1 cellular context compared by ENCODE assay signal in the genomic region with DNA sequence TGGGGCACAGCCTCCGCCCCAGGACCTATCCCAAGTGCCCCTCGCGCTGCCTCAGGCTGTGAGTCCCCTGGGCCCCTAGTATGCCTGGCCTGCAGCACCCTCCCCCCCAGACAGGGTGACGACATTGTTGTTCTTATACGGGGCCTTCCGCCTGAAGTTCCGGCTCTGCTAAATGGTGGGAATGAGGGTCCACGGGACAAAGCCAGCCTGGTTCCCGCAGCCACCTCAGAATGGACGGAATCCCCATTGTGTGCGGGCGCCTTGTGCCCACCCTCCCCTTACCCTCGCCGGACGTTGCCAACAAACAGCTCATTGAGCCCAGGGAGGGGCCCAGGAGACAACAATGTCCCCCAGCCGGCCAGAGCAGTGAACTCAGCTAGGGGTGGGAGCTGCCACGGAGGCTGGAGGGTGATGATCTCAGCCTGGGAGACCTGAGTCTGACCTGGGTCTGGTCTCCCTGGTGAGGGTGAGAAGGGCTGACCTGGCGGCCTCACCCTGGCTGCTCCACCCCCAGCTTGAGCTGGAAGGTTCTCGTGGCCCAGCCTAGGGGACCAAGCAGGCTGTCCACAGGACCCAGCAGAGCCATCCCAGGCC.
TF ChIP-seq lines count a peak whose summit lies in the region.

No MANE protein-coding gene starts in this region.

TF ChIP-seq in HepG2, 621 proteins besides CTCF, POLR2A, EP300 and RAD21 (continues in another document):
- TF ChIP-seq CCAR2 (optimal IDR thresholded peaks at IDR 0.05; ENCODE audit: low read depth, low read length), result no peak
- TF ChIP-seq SOX6 (IDR thresholded peaks at IDR 0.05), result no peak
- TF ChIP-seq SOX6 (CRISPR knock-in tag; IDR thresholded peaks at IDR 0.05), result peak; percentile 55; the same call in 1 of the 2 replicates
- TF ChIP-seq GABPA (IDR thresholded peaks at IDR 0.05; ENCODE audit: low read depth, low read length), result no peak
- TF ChIP-seq GABPA (CRISPR knock-in tag; IDR thresholded peaks at IDR 0.05; ENCODE audit: low read depth), result peak; percentile 49; the same call in 1 of the 2 replicates
- TF ChIP-seq, protein P1, sequence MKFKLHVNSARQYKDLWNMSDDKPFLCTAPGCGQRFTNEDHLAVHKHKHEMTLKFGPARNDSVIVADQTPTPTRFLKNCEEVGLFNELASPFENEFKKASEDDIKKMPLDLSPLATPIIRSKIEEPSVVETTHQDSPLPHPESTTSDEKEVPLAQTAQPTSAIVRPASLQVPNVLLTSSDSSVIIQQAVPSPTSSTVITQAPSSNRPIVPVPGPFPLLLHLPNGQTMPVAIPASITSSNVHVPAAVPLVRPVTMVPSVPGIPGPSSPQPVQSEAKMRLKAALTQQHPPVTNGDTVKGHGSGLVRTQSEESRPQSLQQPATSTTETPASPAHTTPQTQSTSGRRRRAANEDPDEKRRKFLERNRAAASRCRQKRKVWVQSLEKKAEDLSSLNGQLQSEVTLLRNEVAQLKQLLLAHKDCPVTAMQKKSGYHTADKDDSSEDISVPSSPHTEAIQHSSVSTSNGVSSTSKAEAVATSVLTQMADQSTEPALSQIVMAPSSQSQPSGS (CRISPR knock-in tag; IDR thresholded peaks at IDR 0.05), result peak; percentile 64; the same call in 1 of the 2 replicates
- peak; percentile 35; the same call in 1 of the 2 replicates for TF ChIP-seq TARDBP (CRISPR knock-in tag; IDR thresholded peaks at IDR 0.05)
- TF ChIP-seq GABPB1 (CRISPR knock-in tag; IDR thresholded peaks at IDR 0.05), result peak; percentile 28
- TF ChIP-seq ZBTB7B (CRISPR knock-in tag; IDR thresholded peaks at IDR 0.05), result peak; percentile 57; the same call in 1 of the 2 replicates
- peak; percentile 36; the same call in 1 of the 2 replicates for TF ChIP-seq RARA (CRISPR knock-in tag; IDR thresholded peaks at IDR 0.05)
- no peak for TF ChIP-seq FOXC1 (CRISPR knock-in tag; IDR thresholded peaks at IDR 0.05; ENCODE audit: borderline replicate concordance)
- TF ChIP-seq ZNF766 (CRISPR knock-in tag; IDR thresholded peaks at IDR 0.05; ENCODE audit: borderline replicate concordance), result no peak
- TF ChIP-seq, protein P2, sequence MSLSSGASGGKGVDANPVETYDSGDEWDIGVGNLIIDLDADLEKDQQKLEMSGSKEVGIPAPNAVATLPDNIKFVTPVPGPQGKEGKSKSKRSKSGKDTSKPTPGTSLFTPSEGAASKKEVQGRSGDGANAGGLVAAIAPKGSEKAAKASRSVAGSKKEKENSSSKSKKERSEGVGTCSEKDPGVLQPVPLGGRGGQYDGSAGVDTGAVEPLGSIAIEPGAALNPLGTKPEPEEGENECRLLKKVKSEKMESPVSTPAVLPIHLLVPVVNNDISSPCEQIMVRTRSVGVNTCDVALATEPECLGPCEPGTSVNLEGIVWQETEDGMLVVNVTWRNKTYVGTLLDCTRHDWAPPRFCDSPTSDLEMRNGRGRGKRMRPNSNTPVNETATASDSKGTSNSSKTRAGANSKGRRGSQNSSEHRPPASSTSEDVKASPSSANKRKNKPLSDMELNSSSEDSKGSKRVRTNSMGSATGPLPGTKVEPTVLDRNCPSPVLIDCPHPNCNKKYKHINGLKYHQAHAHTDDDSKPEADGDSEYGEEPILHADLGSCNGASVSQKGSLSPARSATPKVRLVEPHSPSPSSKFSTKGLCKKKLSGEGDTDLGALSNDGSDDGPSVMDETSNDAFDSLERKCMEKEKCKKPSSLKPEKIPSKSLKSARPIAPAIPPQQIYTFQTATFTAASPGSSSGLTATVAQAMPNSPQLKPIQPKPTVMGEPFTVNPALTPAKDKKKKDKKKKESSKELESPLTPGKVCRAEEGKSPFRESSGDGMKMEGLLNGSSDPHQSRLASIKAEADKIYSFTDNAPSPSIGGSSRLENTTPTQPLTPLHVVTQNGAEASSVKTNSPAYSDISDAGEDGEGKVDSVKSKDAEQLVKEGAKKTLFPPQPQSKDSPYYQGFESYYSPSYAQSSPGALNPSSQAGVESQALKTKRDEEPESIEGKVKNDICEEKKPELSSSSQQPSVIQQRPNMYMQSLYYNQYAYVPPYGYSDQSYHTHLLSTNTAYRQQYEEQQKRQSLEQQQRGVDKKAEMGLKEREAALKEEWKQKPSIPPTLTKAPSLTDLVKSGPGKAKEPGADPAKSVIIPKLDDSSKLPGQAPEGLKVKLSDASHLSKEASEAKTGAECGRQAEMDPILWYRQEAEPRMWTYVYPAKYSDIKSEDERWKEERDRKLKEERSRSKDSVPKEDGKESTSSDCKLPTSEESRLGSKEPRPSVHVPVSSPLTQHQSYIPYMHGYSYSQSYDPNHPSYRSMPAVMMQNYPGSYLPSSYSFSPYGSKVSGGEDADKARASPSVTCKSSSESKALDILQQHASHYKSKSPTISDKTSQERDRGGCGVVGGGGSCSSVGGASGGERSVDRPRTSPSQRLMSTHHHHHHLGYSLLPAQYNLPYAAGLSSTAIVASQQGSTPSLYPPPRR (CRISPR knock-in tag; IDR thresholded peaks at IDR 0.05; ENCODE audit: borderline replicate concordance), result no peak
- TF ChIP-seq ZNF737 (CRISPR knock-in tag; IDR thresholded peaks at IDR 0.05; ENCODE audit: borderline replicate concordance), result no peak
- TF ChIP-seq, protein P3, sequence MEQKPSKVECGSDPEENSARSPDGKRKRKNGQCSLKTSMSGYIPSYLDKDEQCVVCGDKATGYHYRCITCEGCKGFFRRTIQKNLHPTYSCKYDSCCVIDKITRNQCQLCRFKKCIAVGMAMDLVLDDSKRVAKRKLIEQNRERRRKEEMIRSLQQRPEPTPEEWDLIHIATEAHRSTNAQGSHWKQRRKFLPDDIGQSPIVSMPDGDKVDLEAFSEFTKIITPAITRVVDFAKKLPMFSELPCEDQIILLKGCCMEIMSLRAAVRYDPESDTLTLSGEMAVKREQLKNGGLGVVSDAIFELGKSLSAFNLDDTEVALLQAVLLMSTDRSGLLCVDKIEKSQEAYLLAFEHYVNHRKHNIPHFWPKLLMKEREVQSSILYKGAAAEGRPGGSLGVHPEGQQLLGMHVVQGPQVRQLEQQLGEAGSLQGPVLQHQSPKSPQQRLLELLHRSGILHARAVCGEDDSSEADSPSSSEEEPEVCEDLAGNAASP (CRISPR knock-in tag; IDR thresholded peaks at IDR 0.05; ENCODE audit: borderline replicate concordance), result no peak
- TF ChIP-seq ZNF615 (CRISPR knock-in tag; IDR thresholded peaks at IDR 0.05; ENCODE audit: borderline replicate concordance), result no peak
- TF ChIP-seq FOXA1 (IDR thresholded peaks at IDR 0.05), result no peak
- no peak for TF ChIP-seq FOXA1 (CRISPR knock-in tag; IDR thresholded peaks at IDR 0.05)
- TF ChIP-seq SAFB2 (CRISPR knock-in tag; IDR thresholded peaks at IDR 0.05; ENCODE audit: borderline replicate concordance, low read depth), result peak; percentile 65; the same call in 1 of the 2 replicates
- TF ChIP-seq KMT2B (CRISPR knock-in tag; IDR thresholded peaks at IDR 0.05), result no peak
- TF ChIP-seq ELF4 (CRISPR knock-in tag; IDR thresholded peaks at IDR 0.05; ENCODE audit: borderline replicate concordance), result no peak
- TF ChIP-seq ZNF547 (CRISPR knock-in tag; IDR thresholded peaks at IDR 0.05), result no peak
- TF ChIP-seq, protein P4, sequence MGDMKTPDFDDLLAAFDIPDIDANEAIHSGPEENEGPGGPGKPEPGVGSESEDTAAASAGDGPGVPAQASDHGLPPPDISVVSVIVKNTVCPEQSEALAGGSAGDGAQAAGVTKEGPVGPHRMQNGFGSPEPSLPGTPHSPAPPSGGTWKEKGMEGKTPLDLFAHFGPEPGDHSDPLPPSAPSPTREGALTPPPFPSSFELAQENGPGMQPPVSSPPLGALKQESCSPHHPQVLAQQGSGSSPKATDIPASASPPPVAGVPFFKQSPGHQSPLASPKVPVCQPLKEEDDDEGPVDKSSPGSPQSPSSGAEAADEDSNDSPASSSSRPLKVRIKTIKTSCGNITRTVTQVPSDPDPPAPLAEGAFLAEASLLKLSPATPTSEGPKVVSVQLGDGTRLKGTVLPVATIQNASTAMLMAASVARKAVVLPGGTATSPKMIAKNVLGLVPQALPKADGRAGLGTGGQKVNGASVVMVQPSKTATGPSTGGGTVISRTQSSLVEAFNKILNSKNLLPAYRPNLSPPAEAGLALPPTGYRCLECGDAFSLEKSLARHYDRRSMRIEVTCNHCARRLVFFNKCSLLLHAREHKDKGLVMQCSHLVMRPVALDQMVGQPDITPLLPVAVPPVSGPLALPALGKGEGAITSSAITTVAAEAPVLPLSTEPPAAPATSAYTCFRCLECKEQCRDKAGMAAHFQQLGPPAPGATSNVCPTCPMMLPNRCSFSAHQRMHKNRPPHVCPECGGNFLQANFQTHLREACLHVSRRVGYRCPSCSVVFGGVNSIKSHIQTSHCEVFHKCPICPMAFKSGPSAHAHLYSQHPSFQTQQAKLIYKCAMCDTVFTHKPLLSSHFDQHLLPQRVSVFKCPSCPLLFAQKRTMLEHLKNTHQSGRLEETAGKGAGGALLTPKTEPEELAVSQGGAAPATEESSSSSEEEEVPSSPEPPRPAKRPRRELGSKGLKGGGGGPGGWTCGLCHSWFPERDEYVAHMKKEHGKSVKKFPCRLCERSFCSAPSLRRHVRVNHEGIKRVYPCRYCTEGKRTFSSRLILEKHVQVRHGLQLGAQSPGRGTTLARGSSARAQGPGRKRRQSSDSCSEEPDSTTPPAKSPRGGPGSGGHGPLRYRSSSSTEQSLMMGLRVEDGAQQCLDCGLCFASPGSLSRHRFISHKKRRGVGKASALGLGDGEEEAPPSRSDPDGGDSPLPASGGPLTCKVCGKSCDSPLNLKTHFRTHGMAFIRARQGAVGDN (CRISPR knock-in tag; IDR thresholded peaks at IDR 0.05), result peak; percentile 85
- TF ChIP-seq, protein P5, sequence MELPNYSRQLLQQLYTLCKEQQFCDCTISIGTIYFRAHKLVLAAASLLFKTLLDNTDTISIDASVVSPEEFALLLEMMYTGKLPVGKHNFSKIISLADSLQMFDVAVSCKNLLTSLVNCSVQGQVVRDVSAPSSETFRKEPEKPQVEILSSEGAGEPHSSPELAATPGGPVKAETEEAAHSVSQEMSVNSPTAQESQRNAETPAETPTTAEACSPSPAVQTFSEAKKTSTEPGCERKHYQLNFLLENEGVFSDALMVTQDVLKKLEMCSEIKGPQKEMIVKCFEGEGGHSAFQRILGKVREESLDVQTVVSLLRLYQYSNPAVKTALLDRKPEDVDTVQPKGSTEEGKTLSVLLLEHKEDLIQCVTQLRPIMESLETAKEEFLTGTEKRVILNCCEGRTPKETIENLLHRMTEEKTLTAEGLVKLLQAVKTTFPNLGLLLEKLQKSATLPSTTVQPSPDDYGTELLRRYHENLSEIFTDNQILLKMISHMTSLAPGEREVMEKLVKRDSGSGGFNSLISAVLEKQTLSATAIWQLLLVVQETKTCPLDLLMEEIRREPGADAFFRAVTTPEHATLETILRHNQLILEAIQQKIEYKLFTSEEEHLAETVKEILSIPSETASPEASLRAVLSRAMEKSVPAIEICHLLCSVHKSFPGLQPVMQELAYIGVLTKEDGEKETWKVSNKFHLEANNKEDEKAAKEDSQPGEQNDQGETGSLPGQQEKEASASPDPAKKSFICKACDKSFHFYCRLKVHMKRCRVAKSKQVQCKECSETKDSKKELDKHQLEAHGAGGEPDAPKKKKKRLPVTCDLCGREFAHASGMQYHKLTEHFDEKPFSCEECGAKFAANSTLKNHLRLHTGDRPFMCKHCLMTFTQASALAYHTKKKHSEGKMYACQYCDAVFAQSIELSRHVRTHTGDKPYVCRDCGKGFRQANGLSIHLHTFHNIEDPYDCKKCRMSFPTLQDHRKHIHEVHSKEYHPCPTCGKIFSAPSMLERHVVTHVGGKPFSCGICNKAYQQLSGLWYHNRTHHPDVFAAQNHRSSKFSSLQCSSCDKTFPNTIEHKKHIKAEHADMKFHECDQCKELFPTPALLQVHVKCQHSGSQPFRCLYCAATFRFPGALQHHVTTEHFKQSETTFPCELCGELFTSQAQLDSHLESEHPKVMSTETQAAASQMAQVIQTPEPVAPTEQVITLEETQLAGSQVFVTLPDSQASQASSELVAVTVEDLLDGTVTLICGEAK (IDR thresholded peaks at IDR 0.05), result no peak
- TF ChIP-seq, protein P5 (CRISPR knock-in tag; IDR thresholded peaks at IDR 0.05), result no peak
